Comparison of ENCODE assay signal across 6 cellular contexts in genomic region chr17:63984651-63985386, GRCh38. TPM values are rescaled to one million over a fixed set of nuclear protein-coding genes. Genes with fewer than 3 reads are reported as not detected.
DNase-seq lines count a peak whose midpoint lies in the region; ATAC-seq and TF ChIP-seq lines count a peak whose summit lies in the region.

No MANE protein-coding gene starts in this region.

- no peak overlapping the region for H3K27ac ChIP-seq in naive thymus-derived CD4-positive, alpha-beta T cell (ENCODE audit: low read depth, low read length)

- TF ChIP-seq CTCF in astrocyte of the cerebellum (IDR thresholded peaks at IDR 0.05; ENCODE audit: low read depth, low read length, missing control alignments): no peak

- in situ Hi-C loops in astrocyte of the cerebellum (cut with HindIII; ENCODE audit: low sequenced_read_pairs): loop anchor here (5.0 kb wide), 1 partner anchor 58 kb away; no protein-coding TSS in a partner anchor

- DNase-seq in NK-92 treated with Interleukin-12 subunit alpha and Interleukin-12 subunit beta, amount 100 ng/mL, for 24 hours (lab: John Stamatoyannopoulos, UW): peak; percentile 50
- DNase-seq in NK-92 (lab: John Stamatoyannopoulos, UW; ENCODE audit: unreplicated experiment) (no peak), astrocyte of the cerebellum (ENCODE audit: low read depth) (peak; percentile 74), NCI-H1092 treated with DMSO at 0.1 percent for 48 hours (lab: John Stamatoyannopoulos, UW) (no peak)
- peak in 5 of 9 donors; percentile 18 to 62 (median 34) for DNase-seq in naive thymus-derived CD4-positive, alpha-beta T cell

- H3K4me3 ChIP-seq in astrocyte of the cerebellum (ENCODE audit: low read depth, low read length): no peak overlapping the region
- no peak overlapping the region for H3K4me3 ChIP-seq in naive thymus-derived CD4-positive, alpha-beta T cell (ENCODE audit: low read length)

- CTCF ChIA-PET in naive thymus-derived CD4-positive, alpha-beta T cell (lab: Charles Lee): interaction anchor here (0.6 to 1.1 kb wide), 5 partner anchors 10 to 65 kb away, joined by 3 to 4 read pairs (median 3); partner anchors contain the start of gene CD79B

- POLR2A ChIA-PET in naive thymus-derived CD4-positive, alpha-beta T cell (lab: Charles Lee): interaction anchor here (1.2 to 2.8 kb wide), 3 partner anchors 35 to 44 kb away, joined by 4 to 11 read pairs (median 7); partner anchors contain the start of gene ICAM2

- intact Hi-C loops in naive thymus-derived CD4-positive, alpha-beta T cell (cut with micrococcal nuclease): loop anchor here in 1 of 2 donors (1.0 to 5.0 kb wide), 2 partner anchors 35 to 53 kb away; partner anchors contain the start of genes CD79B and ICAM2

- peak; percentile 92 for ATAC-seq in naive thymus-derived CD4-positive, alpha-beta T cell
- ATAC-seq in GM21529 (IDR thresholded peaks at IDR 0.05; ENCODE audit: unreplicated experiment): no peak

- no peaks in the 10 kb centered on the region for H3K36me3 ChIP-seq in naive thymus-derived CD4-positive, alpha-beta T cell (ENCODE audit: control insufficient read depth in 2 of 3, insufficient read depth in 3 of 3, low read length in 3 of 3)

- H3K27me3 Mint-ChIP-seq in naive thymus-derived CD4-positive, alpha-beta T cell: no peaks in the 10 kb centered on the region

- peak overlapping the region in 7 of 9 donors; percentile 28 to 85 (median 69) for H3K27ac Mint-ChIP-seq in naive thymus-derived CD4-positive, alpha-beta T cell

- peaks cover 0 to 21% (median 8%) of the 10 kb centered on the region in 11 donors for H3K9me3 Mint-ChIP-seq in naive thymus-derived CD4-positive, alpha-beta T cell

- H3K36me3 Mint-ChIP-seq in naive thymus-derived CD4-positive, alpha-beta T cell: peaks cover 0 to 11% (median 9%) of the 10 kb centered on the region in 5 donors

- no peaks in the 10 kb centered on the region for H3K9me3 ChIP-seq in naive thymus-derived CD4-positive, alpha-beta T cell (ENCODE audit: control insufficient read depth in 2 of 3, low read length in 3 of 3)

- no peaks in the 10 kb centered on the region for H3K27me3 ChIP-seq in naive thymus-derived CD4-positive, alpha-beta T cell (ENCODE audit: control insufficient read depth in 2 of 2, insufficient read depth in 2 of 2, low read length in 2 of 2)

- H3K4me1 Mint-ChIP-seq in naive thymus-derived CD4-positive, alpha-beta T cell: peaks cover 8 to 24% (median 15%) of the 10 kb centered on the region in 7 donors

- peak overlapping the region in 1 of 10 donors; percentile 62 for H3K4me3 Mint-ChIP-seq in naive thymus-derived CD4-positive, alpha-beta T cell

- H3K4me1 ChIP-seq in naive thymus-derived CD4-positive, alpha-beta T cell (ENCODE audit: control insufficient read depth in 2 of 2, insufficient read depth in 2 of 2, low read length in 2 of 2): peaks cover 4 to 9% of the 10 kb centered on the region in 2 donors

RNA-seq across cellular contexts. Expression of gene SCN4A, which starts 12.1 kb away (rescaled TPM):
- under 1 TPM in 4 of 5 experiments, not detected in 1; 0.03 to 0.15 (median 0.07) TPM for total RNA-seq in naive thymus-derived CD4-positive, alpha-beta T cell
- not detected for polyA plus RNA-seq in naive thymus-derived CD4-positive, alpha-beta T cell

RNA-seq across cellular contexts. Expression of gene PRR29, which starts 13.3 kb away (rescaled TPM):
- 1 to 10 TPM in 1 of 5 experiments, under 1 TPM in 2, not detected in 2; 0.29 to 2.8 (median 0.40) TPM for total RNA-seq in naive thymus-derived CD4-positive, alpha-beta T cell
- polyA plus RNA-seq in naive thymus-derived CD4-positive, alpha-beta T cell: 1 to 10 TPM; 5.5 to 6.0 TPM

RNA-seq across cellular contexts. Expression of gene ICAM2, which starts 35.6 kb away (rescaled TPM):
- 100 to 1,000 TPM in 2 of 5 experiments, 10 to 100 TPM in 3; 60.9 to 132 (median 92.3) TPM for total RNA-seq in naive thymus-derived CD4-positive, alpha-beta T cell
- polyA plus RNA-seq in naive thymus-derived CD4-positive, alpha-beta T cell: 100 to 1,000 TPM; 400 to 414 TPM

RNA-seq across cellular contexts. Expression of gene CD79B, which starts 52.7 kb away (rescaled TPM):
- 10 to 100 TPM; 11.8 to 44.9 (median 15.1) TPM for total RNA-seq in naive thymus-derived CD4-positive, alpha-beta T cell
- 10 to 100 TPM; 34.5 to 42.2 TPM for polyA plus RNA-seq in naive thymus-derived CD4-positive, alpha-beta T cell

Comparison
In these comparisons a context has a peak if more than half of its experiments do, and no peak if none do; other contexts are left out.
1. DNase-seq: peak in NK-92 treated with Interleukin-12 subunit alpha and Interleukin-12 subunit beta, amount 100 ng/mL, for 24 hours (single experiment), astrocyte of the cerebellum (single experiment) and naive thymus-derived CD4-positive, alpha-beta T cell (5 of 9); none in NK-92 (single experiment) and NCI-H1092 treated with DMSO at 0.1 percent for 48 hours (single experiment).